In genomic region chr18:74546751-74547530, GRCh38 we compare ENCODE assay signal across 1 cellular context.
TF ChIP-seq lines count a peak whose summit lies in the region.

No MANE protein-coding gene starts in this region.

TF ChIP-seq in HepG2, 621 proteins besides CTCF, POLR2A, EP300 and RAD21:
- TF ChIP-seq SOX13 (IDR thresholded peaks at IDR 0.05) = no peak
- peak in 1 of 2 experiments; percentile 41; a peak in 1 of 4 replicates for TF ChIP-seq SOX13 (CRISPR knock-in tag; conservative IDR thresholded peaks at IDR 0.05 in 1 of 2, IDR thresholded peaks at IDR 0.05 in 1 of 2)
- TF ChIP-seq ZBTB43 (CRISPR knock-in tag; conservative IDR thresholded peaks at IDR 0.05) = no peak
